1 cellular context compared by ENCODE assay signal in the genomic region with DNA sequence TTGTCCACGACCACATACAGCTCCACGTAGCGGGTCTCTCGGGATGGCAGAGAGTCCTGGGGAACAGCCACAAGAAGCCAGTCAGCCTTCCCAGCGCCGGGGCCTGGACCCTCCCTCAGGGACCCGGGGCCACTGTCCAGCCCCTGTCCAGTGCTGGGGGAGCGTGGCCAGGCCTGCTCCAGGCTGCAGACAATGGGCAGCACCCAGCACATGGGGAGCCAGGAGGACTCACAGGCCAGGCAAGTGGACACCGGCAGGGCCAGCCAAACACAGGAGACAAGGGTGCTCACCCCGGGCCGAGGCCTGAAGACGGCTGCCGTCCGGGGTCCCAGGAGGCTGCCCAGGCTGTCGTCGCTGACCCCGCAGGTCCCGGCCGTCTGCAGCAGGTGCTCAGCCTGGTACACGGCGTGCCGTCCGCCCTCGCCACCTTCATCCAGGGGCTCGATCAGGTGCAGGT.
TF ChIP-seq lines count a peak whose summit lies in the region.

No MANE protein-coding gene starts in this region.

TF ChIP-seq in IMR-90, 13 proteins besides CTCF, POLR2A, EP300 and RAD21:
- TF ChIP-seq MAFK (IDR thresholded peaks at IDR 0.05; ENCODE audit: low read depth, low read length), result no peak
- no peak for TF ChIP-seq SMC3 (IDR thresholded peaks at IDR 0.05; ENCODE audit: low read depth, low read length)
- no peak for TF ChIP-seq BHLHE40 (IDR thresholded peaks at IDR 0.05; ENCODE audit: low read depth, low read length)
- TF ChIP-seq, protein P1, sequence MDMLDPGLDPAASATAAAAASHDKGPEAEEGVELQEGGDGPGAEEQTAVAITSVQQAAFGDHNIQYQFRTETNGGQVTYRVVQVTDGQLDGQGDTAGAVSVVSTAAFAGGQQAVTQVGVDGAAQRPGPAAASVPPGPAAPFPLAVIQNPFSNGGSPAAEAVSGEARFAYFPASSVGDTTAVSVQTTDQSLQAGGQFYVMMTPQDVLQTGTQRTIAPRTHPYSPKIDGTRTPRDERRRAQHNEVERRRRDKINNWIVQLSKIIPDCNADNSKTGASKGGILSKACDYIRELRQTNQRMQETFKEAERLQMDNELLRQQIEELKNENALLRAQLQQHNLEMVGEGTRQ (IDR thresholded peaks at IDR 0.05; ENCODE audit: low read depth, low read length), result no peak
- TF ChIP-seq CHD1 (IDR thresholded peaks at IDR 0.05; ENCODE audit: low read depth, low read length), result no peak
- no peak for TF ChIP-seq MXI1 (IDR thresholded peaks at IDR 0.05; ENCODE audit: borderline replicate concordance, low read depth, low read length)
- TF ChIP-seq MAZ (IDR thresholded peaks at IDR 0.05; ENCODE audit: borderline replicate concordance, low read depth, low read length), result no peak
- TF ChIP-seq FOS (IDR thresholded peaks at IDR 0.05; ENCODE audit: low read depth, low read length), result no peak
- TF ChIP-seq NFE2L2 (IDR thresholded peaks at IDR 0.05; ENCODE audit: low read depth, low read length), result no peak
